8 cellular contexts compared by ENCODE assay signal in the genomic region with DNA sequence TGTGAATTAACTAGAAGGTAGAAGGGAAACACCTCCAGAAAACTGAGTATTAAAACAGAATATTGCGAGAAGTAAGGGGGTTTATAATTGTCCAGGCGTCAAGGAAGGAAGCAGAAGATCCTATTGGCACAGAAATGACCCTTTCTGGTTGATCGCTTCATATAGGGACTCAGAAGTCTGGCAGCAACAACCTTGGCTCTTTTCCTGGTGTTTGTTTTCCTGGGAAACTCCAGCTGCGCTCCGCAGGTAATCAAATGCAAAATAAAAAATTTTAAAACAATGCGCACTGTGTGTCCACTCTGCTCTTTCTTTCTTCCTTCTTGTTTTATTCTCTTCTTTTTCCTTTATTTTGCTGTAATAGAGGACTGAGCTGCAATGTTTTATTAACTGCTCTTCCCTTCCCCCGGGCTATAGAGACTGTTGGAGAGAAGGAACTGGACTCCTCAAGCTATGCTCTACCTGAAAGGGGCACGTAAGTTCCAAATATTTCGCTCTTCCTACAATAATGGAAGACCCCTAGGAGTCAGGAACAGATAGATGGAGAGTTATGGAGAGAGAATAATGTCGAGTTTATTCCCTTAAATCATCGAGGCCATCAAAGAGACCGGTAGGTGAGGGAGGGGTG. TPM values are rescaled to one million over a fixed set of nuclear protein-coding genes. Genes with fewer than 3 reads are reported as not detected.
DNase-seq lines count a peak whose midpoint lies in the region; ATAC-seq and TF ChIP-seq lines count a peak whose summit lies in the region.

No MANE protein-coding gene starts in this region.

- no peak overlapping the region for H3K27ac ChIP-seq in CD8-positive, alpha-beta T cell (ENCODE audit: low read depth, low read length)
- peak overlapping the region in 22 of 59 donors; percentile 12 to 86 (median 66) for H3K27ac ChIP-seq in dorsolateral prefrontal cortex

- H3K9me3 Mint-ChIP-seq in CD8-positive, alpha-beta T cell = peaks cover 4% of the 10 kb centered on the region
- peaks cover 8% of the 10 kb centered on the region for H3K9me3 Mint-ChIP-seq in nephron

- CTCF ChIA-PET in CD8-positive, alpha-beta T cell (lab: Charles Lee) = interaction anchor here (1.2 to 2.3 kb wide), 2 partner anchors 23 to 131 kb away, joined by 3 to 6 read pairs; a partner anchor contains a TSS

- peaks cover 3% of the 10 kb centered on the region for H3K27me3 ChIP-seq in CD8-positive, alpha-beta T cell (ENCODE audit: insufficient read depth, low read length)
- no peaks in the 10 kb centered on the region for H3K27me3 ChIP-seq in dorsolateral prefrontal cortex

- TF ChIP-seq CTCF in CD8-positive, alpha-beta T cell (IDR thresholded peaks at IDR 0.05) = no peak
- no peak for TF ChIP-seq CTCF in dorsolateral prefrontal cortex (IDR thresholded peaks at IDR 0.05 in 54 of 56, conservative IDR thresholded peaks at IDR 0.05 in 2 of 56; ENCODE audit: low read depth in 1 of 56, partially characterized antibody in 56 of 56)
- no peak for TF ChIP-seq CTCF in nephron (IDR thresholded peaks at IDR 0.05; ENCODE audit: unreplicated experiment in 3 of 3)

- peak overlapping the region; percentile 64 for H3K4me3 ChIP-seq in CD8-positive, alpha-beta T cell (ENCODE audit: low read depth, low read length)
- H3K4me3 ChIP-seq in dorsolateral prefrontal cortex = peak overlapping the region; percentile 54 to 88 (median 76)

- no peaks in the 10 kb centered on the region for H3K9me3 ChIP-seq in CD8-positive, alpha-beta T cell (ENCODE audit: low read length)

- no peaks in the 10 kb centered on the region for H3K36me3 Mint-ChIP-seq in CD8-positive, alpha-beta T cell
- H3K36me3 Mint-ChIP-seq in nephron (ENCODE audit: low read depth) = no peaks in the 10 kb centered on the region

- no peak overlapping the region for H3K27ac Mint-ChIP-seq in CD8-positive, alpha-beta T cell
- peak overlapping the region in 2 of 3 experiments; percentile 60 to 64 for H3K27ac Mint-ChIP-seq in nephron

- no peak for ATAC-seq in CD8-positive, alpha-beta T cell
- no peak for ATAC-seq in GM21367 (IDR thresholded peaks at IDR 0.05; ENCODE audit: unreplicated experiment)

- H3K4me3 Mint-ChIP-seq in CD8-positive, alpha-beta T cell = peak overlapping the region; percentile 77
- H3K4me3 Mint-ChIP-seq in nephron = peak overlapping the region; percentile 73 to 87 (median 86)

- POLR2A ChIA-PET in CD8-positive, alpha-beta T cell (lab: Charles Lee) = interaction anchor here (1.0 to 1.5 kb wide), 2 partner anchors 25 to 42 kb away, joined by 3 read pairs; a partner anchor contains a TSS

- H3K4me1 Mint-ChIP-seq in CD8-positive, alpha-beta T cell (ENCODE audit: low read depth) = peaks cover 9% of the 10 kb centered on the region
- H3K4me1 Mint-ChIP-seq in nephron = peaks cover 31% of the 10 kb centered on the region

- DNase-seq in CD8-positive, alpha-beta T cell = no peak
- peak; percentile 35 for DNase-seq in NCI-H2029 treated with DMSO at 0.1 percent for 48 hours (lab: John Stamatoyannopoulos, UW)
- DNase-seq in dorsolateral prefrontal cortex = no peak
- no peak for DNase-seq in stimulated activated CD8-positive, alpha-beta memory T cell treated with anti-CD3 and anti-CD28 coated beads, Interleukin-4, amount 100 ng/mL, for 48 hours
- no peak for DNase-seq in putamen (ENCODE audit: low spot score)
- no peak for DNase-seq in stimulated activated CD4-positive, alpha-beta T cell treated with anti-CD3 and anti-CD28 coated beads, Interleukin-1b, Interleukin-23, amount 100 ng/mL, for 48 hours

- H3K36me3 ChIP-seq in CD8-positive, alpha-beta T cell (ENCODE audit: insufficient read depth, low read length) = no peaks in the 10 kb centered on the region

- H3K27me3 Mint-ChIP-seq in CD8-positive, alpha-beta T cell (ENCODE audit: low read depth) = peaks cover 29% of the 10 kb centered on the region
- H3K27me3 Mint-ChIP-seq in nephron (ENCODE audit: low read depth) = peaks cover 44% of the 10 kb centered on the region

- intact Hi-C loops in CD8-positive, alpha-beta T cell (cut with DNase I, micrococcal nuclease) = loop anchor here in 1 of 2 experiments (1.0 kb wide), 1 partner anchor 9 kb away; no protein-coding TSS in a partner anchor
- intact Hi-C loops in dorsolateral prefrontal cortex (cut with DNase I) = no loop called here

- H3K4me1 ChIP-seq in CD8-positive, alpha-beta T cell (ENCODE audit: insufficient read depth, low read length) = peaks cover 8% of the 10 kb centered on the region

RNA-seq across cellular contexts. Expression of a gene that starts 0.7 kb away (rescaled TPM):
- total RNA-seq in CD8-positive, alpha-beta T cell = not detected
- total RNA-seq in dorsolateral prefrontal cortex = 10 to 100 TPM in 117 of 120 experiments, 1 to 10 TPM in 3; 7.1 to 49.5 (median 20.8) TPM

RNA-seq across cellular contexts. Expression of a gene that starts 25.2 kb away (rescaled TPM):
- 10 to 100 TPM; 45.2 to 52.9 TPM for total RNA-seq in CD8-positive, alpha-beta T cell
- total RNA-seq in dorsolateral prefrontal cortex = 10 to 100 TPM; 21.3 to 60.3 (median 35.8) TPM

RNA-seq across cellular contexts. Expression of a gene that starts 25.4 kb away (rescaled TPM):
- total RNA-seq in CD8-positive, alpha-beta T cell = 10 to 100 TPM in 1 of 2 experiments, 1 to 10 TPM in 1; 9.9 to 14.6 TPM
- 10 to 100 TPM in 116 of 120 experiments, 1 to 10 TPM in 4; 7.6 to 21.9 (median 13.8) TPM for total RNA-seq in dorsolateral prefrontal cortex

Comparison
In these comparisons a context has a peak if more than half of its experiments do, and no peak if none do; other contexts are left out.
1. RNA of a gene that starts 0.7 kb away (total RNA-seq): 7.1 to 49.5 TPM in dorsolateral prefrontal cortex; not detected in CD8-positive, alpha-beta T cell; every median in the first group is over 4 times any median in the second.